In the genomic region with DNA sequence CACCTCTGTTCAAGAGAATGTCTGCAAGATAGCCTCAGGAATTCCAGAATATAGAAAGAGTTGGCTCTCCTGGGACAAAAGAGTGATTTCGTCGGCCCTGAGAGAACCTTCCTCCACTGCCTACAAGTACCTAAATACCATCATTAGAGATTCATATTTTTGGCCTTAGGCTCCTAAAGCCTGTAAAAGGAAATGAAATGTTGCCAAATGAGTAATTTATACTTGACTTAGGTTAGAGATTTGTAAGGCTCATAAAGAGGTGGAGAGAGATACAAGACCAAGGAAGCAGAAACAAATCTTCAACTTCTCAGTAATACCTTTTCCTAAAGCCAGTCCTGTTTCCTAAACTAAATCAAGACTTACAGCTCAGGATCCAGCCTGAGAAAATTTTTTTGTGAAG, we compare ENCODE assay signal across 19 cellular contexts.
DNase-seq lines count a peak whose midpoint lies in the region; ATAC-seq, FAIRE-seq and TF ChIP-seq lines count a peak whose summit lies in the region.
"Had no signal": no experiment of that assay in that cellular context is flagged by ENCODE, and none has a peak within 500 bp of the region (broad histone marks: within the 10 kb centered on the region; RNA-seq: fewer than 3 reads in every experiment).

No MANE protein-coding gene starts in this region.

- no peaks in the 10 kb centered on the region for H3K27me3 Mint-ChIP-seq in activated naive CD8-positive, alpha-beta T cell treated with anti-CD3 and anti-CD28 coated beads for 36 hours

- peak overlapping the region; percentile 49 for H3K4me3 ChIP-seq in Karpas-422 (ENCODE audit: low read length)
- no peak overlapping the region for H3K4me3 ChIP-seq in bronchial epithelial cell (ENCODE audit: low read depth, low read length)
- H3K4me3 ChIP-seq in mucosa of descending colon: no peak overlapping the region
- H3K4me3 ChIP-seq: A549; BLaER1 treated with 17β-estradiol and CSF1 and Interleukin-3, amounts not matched to agents 10 nM and 100 nM; HAP-1; K562 had no signal

- no peaks in the 10 kb centered on the region for H3K4me1 Mint-ChIP-seq in activated naive CD8-positive, alpha-beta T cell treated with anti-CD3 and anti-CD28 coated beads for 36 hours
- H3K4me1 Mint-ChIP-seq: CD8-positive, alpha-beta memory T cell had no signal

- DNase-seq in ELF-1 (ENCODE audit: low read depth, low spot score) (peak; percentile 9), Karpas-422 (peak; percentile 74), bronchial epithelial cell (ENCODE audit: low read depth) (peak; percentile 82), mucosa of descending colon (no peak), NOMO-1 (lab: John Stamatoyannopoulos, UW; ENCODE audit: unreplicated experiment in 2 of 2) (no peak)
- DNase-seq in activated naive CD8-positive, alpha-beta T cell treated with anti-CD3 and anti-CD28 coated beads for 36 hours: no peak
- DNase-seq: CD8-positive, alpha-beta memory T cell; NCI-H1436 treated with DMSO at 0.1 percent for 48 hours; NCI-H2029 treated with DMSO at 0.1 percent for 48 hours; NCI-H2171 treated with DMSO at 0.1 percent for 48 hours; NCI-H510A; SIG-M5 had no signal

- peak overlapping the region; percentile 79 for H3K4me2 ChIP-seq in Karpas-422 (ENCODE audit: low read depth, low read length, poor library complexity, severe bottlenecking)
- H3K4me2 ChIP-seq: A549; BLaER1 treated with 17β-estradiol and CSF1 and Interleukin-3, amounts not matched to agents 10 nM and 100 nM had no signal

- H3K4me1 ChIP-seq in Karpas-422 (ENCODE audit: low read length): peaks cover 73% of the 10 kb centered on the region
- H3K4me1 ChIP-seq in mucosa of descending colon (ENCODE audit: low read depth): peaks cover 26% of the 10 kb centered on the region
- H3K4me1 ChIP-seq: BLaER1 treated with 17β-estradiol and CSF1 and Interleukin-3, amounts not matched to agents 10 nM and 100 nM had no signal

- no peaks in the 10 kb centered on the region for H3K36me3 Mint-ChIP-seq in activated naive CD8-positive, alpha-beta T cell treated with anti-CD3 and anti-CD28 coated beads for 36 hours
- H3K36me3 Mint-ChIP-seq: CD8-positive, alpha-beta memory T cell had no signal

- H3K9me3 Mint-ChIP-seq in activated naive CD8-positive, alpha-beta T cell treated with anti-CD3 and anti-CD28 coated beads for 36 hours: no peaks in the 10 kb centered on the region
- H3K9me3 Mint-ChIP-seq: CD8-positive, alpha-beta memory T cell had no signal

- H2AFZ ChIP-seq in Karpas-422 (ENCODE audit: low read length): no peak overlapping the region

- no peak overlapping the region for H3K4me3 Mint-ChIP-seq in activated naive CD8-positive, alpha-beta T cell treated with anti-CD3 and anti-CD28 coated beads for 36 hours
- H3K4me3 Mint-ChIP-seq: CD8-positive, alpha-beta memory T cell had no signal

- no peak overlapping the region for H3K27ac Mint-ChIP-seq in activated naive CD8-positive, alpha-beta T cell treated with anti-CD3 and anti-CD28 coated beads for 36 hours
- H3K27ac Mint-ChIP-seq: CD8-positive, alpha-beta memory T cell had no signal

- intact Hi-C loops in mucosa of descending colon (cut with DNase I, micrococcal nuclease): no loop called here

- H3K9ac ChIP-seq in Karpas-422 (ENCODE audit: low read length): peak overlapping the region; percentile 77
- H3K9ac ChIP-seq: BLaER1 treated with 17β-estradiol and CSF1 and Interleukin-3, amounts not matched to agents 10 nM and 100 nM had no signal

- H3K36me3 ChIP-seq in Karpas-422 (ENCODE audit: insufficient read depth, low read length) (no peaks in the 10 kb centered on the region), bronchial epithelial cell (ENCODE audit: control insufficient read depth, insufficient read depth, low read length) (no peaks in the 10 kb centered on the region), mucosa of descending colon (ENCODE audit: low read depth) (no peaks in the 10 kb centered on the region)
- H3K36me3 ChIP-seq: BLaER1 treated with 17β-estradiol and CSF1 and Interleukin-3, amounts not matched to agents 10 nM and 100 nM; HAP-1 had no signal

- no peaks in the 10 kb centered on the region for H3K9me2 ChIP-seq in Karpas-422 (replicated peaks; ENCODE audit: insufficient read depth, low read length)

- H3K27me3 ChIP-seq in Karpas-422 (ENCODE audit: low read length) (no peaks in the 10 kb centered on the region), bronchial epithelial cell (ENCODE audit: control insufficient read depth, insufficient read depth, low read length) (no peaks in the 10 kb centered on the region)
- H3K27me3 ChIP-seq: BLaER1 treated with 17β-estradiol and CSF1 and Interleukin-3, amounts not matched to agents 10 nM and 100 nM had no signal

- no peaks in the 10 kb centered on the region for H4K20me1 ChIP-seq in Karpas-422 (ENCODE audit: insufficient read depth, low read depth, low read length)
- H4K20me1 ChIP-seq: BLaER1 treated with 17β-estradiol and CSF1 and Interleukin-3, amounts not matched to agents 10 nM and 100 nM had no signal

- peak overlapping the region; percentile 100 for H3K27ac ChIP-seq in Karpas-422 (ENCODE audit: low read length)
- H3K27ac ChIP-seq: A549; BLaER1 treated with 17β-estradiol and CSF1 and Interleukin-3, amounts not matched to agents 10 nM and 100 nM had no signal

- peak; percentile 2 for ATAC-seq in mucosa of descending colon
- no peak for ATAC-seq in GM21515 (IDR thresholded peaks at IDR 0.05; ENCODE audit: unreplicated experiment)
- ATAC-seq in GM19455 (IDR thresholded peaks at IDR 0.05; ENCODE audit: unreplicated experiment): no peak
- ATAC-seq: A549, K562 had no signal

- H3K9me3 ChIP-seq in Karpas-422 (ENCODE audit: low read length) (no peaks in the 10 kb centered on the region), mucosa of descending colon (no peaks in the 10 kb centered on the region)
- H3K9me3 ChIP-seq: A549; BLaER1 treated with 17β-estradiol and CSF1 and Interleukin-3, amounts not matched to agents 10 nM and 100 nM; HAP-1 had no signal

- no peak for FAIRE-seq in bronchial epithelial cell (lab: Jason Lieb, UNC)
- FAIRE-seq: A549, GM12892, K562 had no signal

- no peaks in the 10 kb centered on the region for H3K79me2 ChIP-seq in Karpas-422 (ENCODE audit: low read length)

- no peak for TF ChIP-seq CTCF in bronchial epithelial cell (IDR thresholded peaks at IDR 0.05; ENCODE audit: insufficient read depth, low read length, severe bottlenecking)
- no peak for TF ChIP-seq CTCF in mucosa of descending colon (IDR thresholded peaks at IDR 0.05)

Comparison
In these comparisons a context has a peak if more than half of its experiments do, and no peak if none do; other contexts are left out.
1. DNase-seq: peak in ELF-1 (single experiment), Karpas-422 (single experiment) and bronchial epithelial cell (single experiment); none in mucosa of descending colon (0 of 3), NOMO-1 (0 of 2) and activated naive CD8-positive, alpha-beta T cell treated with anti-CD3 and anti-CD28 coated beads for 36 hours (single experiment).